8 cellular contexts compared by ENCODE assay signal in the genomic region with DNA sequence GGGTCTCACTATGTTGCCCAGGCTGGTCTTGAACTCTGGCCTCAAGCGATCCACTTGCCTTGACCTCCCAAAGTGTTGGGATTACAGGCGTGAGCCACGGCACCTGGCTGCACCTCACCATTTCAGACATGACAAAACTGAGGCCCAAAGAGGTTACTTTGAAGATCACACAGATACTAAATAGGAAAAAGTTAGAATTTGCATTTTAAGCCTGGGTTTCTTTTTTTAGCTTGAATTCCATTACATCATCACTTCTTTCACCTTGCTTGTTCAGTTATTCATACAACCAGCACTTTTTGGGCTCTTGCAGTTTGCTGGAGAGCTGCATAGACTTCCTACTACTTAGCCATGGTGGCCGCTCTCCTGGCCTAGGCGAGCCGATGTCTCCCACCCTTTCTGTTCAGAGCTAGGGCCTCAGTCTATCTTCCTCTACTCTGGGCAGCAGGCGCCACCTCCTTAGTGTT. TPM values are rescaled to one million over a fixed set of nuclear protein-coding genes. Genes with fewer than 3 reads are reported as not detected.
DNase-seq lines count a peak whose midpoint lies in the region; ATAC-seq and TF ChIP-seq lines count a peak whose summit lies in the region.

No MANE protein-coding gene starts in this region.

- peaks cover 1% of the 10 kb centered on the region for H3K9me3 Mint-ChIP-seq in CD4-positive, alpha-beta T cell

- H3K4me3 Mint-ChIP-seq in CD4-positive, alpha-beta T cell: peak overlapping the region; percentile 76
- H3K4me3 Mint-ChIP-seq in T-helper 17 cell: peak overlapping the region; percentile 87

- peaks cover 8% of the 10 kb centered on the region for H3K36me3 Mint-ChIP-seq in CD4-positive, alpha-beta T cell (ENCODE audit: low read depth)
- H3K36me3 Mint-ChIP-seq in T-helper 17 cell (ENCODE audit: low read depth): peaks cover 3% of the 10 kb centered on the region

- peak overlapping the region; percentile 99 for H3K27ac Mint-ChIP-seq in CD4-positive, alpha-beta T cell
- H3K27ac Mint-ChIP-seq in T-helper 17 cell: peak overlapping the region; percentile 100

- H3K9me3 ChIP-seq in CD4-positive, alpha-beta T cell (ENCODE audit: control insufficient read depth, low read length): peaks cover 6% of the 10 kb centered on the region
- H3K9me3 ChIP-seq in T-helper 17 cell (ENCODE audit: control insufficient read depth, low read length, poor library complexity, severe bottlenecking) (peaks cover 3% of the 10 kb centered on the region), esophagus (ENCODE audit: control insufficient read depth in 2 of 2, insufficient read depth in 1 of 2, low read depth in 1 of 2, low read length in 1 of 2) (peaks cover 4 to 6% of the 10 kb centered on the region in 2 donors)

- no peaks in the 10 kb centered on the region for H3K36me3 ChIP-seq in esophagus (ENCODE audit: control insufficient read depth in 2 of 2, insufficient read depth in 2 of 2, low read length in 1 of 2)

- no peak overlapping the region for H3K4me3 ChIP-seq in esophagus (ENCODE audit: low read depth in 1 of 2, low read length in 2 of 2)

- no peak for TF ChIP-seq CTCF in CD4-positive, alpha-beta T cell (IDR thresholded peaks at IDR 0.05)

- CTCF ChIA-PET in CD4-positive, alpha-beta T cell (lab: Charles Lee): interaction anchor here (0.5 to 3.4 kb wide), 37 partner anchors 12 to 327 kb away, joined by 3 to 74 read pairs (median 5); a partner anchor contains a TSS

- H3K4me1 ChIP-seq in esophagus (ENCODE audit: control insufficient read depth in 2 of 2, insufficient read depth in 2 of 2, low read length in 1 of 2): peaks cover 0 to 4% of the 10 kb centered on the region in 2 donors

- POLR2A ChIA-PET in CD4-positive, alpha-beta T cell (lab: Charles Lee): interaction anchor here (0.5 to 5.5 kb wide), 24 partner anchors 8 to 322 kb away, joined by 3 to 235 read pairs (median 5); a partner anchor contains a TSS

- ATAC-seq in CD4-positive, alpha-beta T cell (ENCODE audit: poor library complexity): peak; percentile 44
- ATAC-seq in GM21576 (IDR thresholded peaks at IDR 0.05; ENCODE audit: unreplicated experiment) (peak; percentile 31), T-helper 17 cell (peak; percentile 44), HG03108 (IDR thresholded peaks at IDR 0.05; ENCODE audit: unreplicated experiment) (no peak)

- WGBS in esophagus, 2 donors: 81 to 85% methylated on average over 7 of the region's 7 CpGs

- H3K27ac ChIP-seq in CD4-positive, alpha-beta T cell (ENCODE audit: low read depth, low read length): peak overlapping the region; percentile 98
- H3K27ac ChIP-seq in esophagus (ENCODE audit: low read depth in 2 of 2, low read length in 1 of 2): peak overlapping the region; percentile 35 to 54

- DNase-seq in CD4-positive, alpha-beta T cell: peak in 2 of 10 experiments; percentile 18 to 30
- DNase-seq in T-helper 17 cell (peak in 1 of 3 donors; percentile 27), NCI-H774 (lab: John Stamatoyannopoulos, UW) (no peak), middle frontal gyrus (ENCODE audit: extremely low spot score, low spot score) (no peak), amniotic stem cell (lab: John Stamatoyannopoulos, UW) (no peak)

- peaks cover 47% of the 10 kb centered on the region for H3K4me1 Mint-ChIP-seq in CD4-positive, alpha-beta T cell (ENCODE audit: low read depth)
- peaks cover 39% of the 10 kb centered on the region for H3K4me1 Mint-ChIP-seq in T-helper 17 cell

- intact Hi-C loops in CD4-positive, alpha-beta T cell (cut with DNase I, micrococcal nuclease): loop anchor here (1.0 to 5.0 kb wide), 10 partner anchors 16 to 319 kb away; a partner anchor contains a TSS

- no peaks in the 10 kb centered on the region for H3K27me3 ChIP-seq in CD4-positive, alpha-beta T cell (ENCODE audit: control insufficient read depth, insufficient read depth, low read length)
- no peaks in the 10 kb centered on the region for H3K27me3 ChIP-seq in esophagus (ENCODE audit: control insufficient read depth in 1 of 2, insufficient read depth in 2 of 2, low read length in 2 of 2)

- H3K27me3 Mint-ChIP-seq in CD4-positive, alpha-beta T cell: no peaks in the 10 kb centered on the region
- no peaks in the 10 kb centered on the region for H3K27me3 Mint-ChIP-seq in T-helper 17 cell

RNA-seq across cellular contexts. Expression of a gene that starts 16.3 kb away (rescaled TPM):
- 100 to 1,000 TPM; 150 to 151 TPM for total RNA-seq in CD4-positive, alpha-beta T cell
- 100 to 1,000 TPM; 152 to 172 TPM for total RNA-seq in T-helper 17 cell
- polyA plus RNA-seq in esophagus: 1 to 10 TPM; 4.8 to 5.4 TPM
